21 cellular contexts compared by ENCODE assay signal in genomic region chr18:2821695-2822094, GRCh38. TPM values are rescaled to one million over a fixed set of nuclear protein-coding genes. Genes with fewer than 3 reads are reported as not detected.
DNase-seq lines count a peak whose midpoint lies in the region; ATAC-seq, FAIRE-seq and TF ChIP-seq lines count a peak whose summit lies in the region.
"Had no signal": no experiment of that assay in that cellular context is flagged by ENCODE, and none has a peak within 500 bp of the region (broad histone marks: within the 10 kb centered on the region; RNA-seq: fewer than 3 reads in every experiment).

No MANE protein-coding gene starts in this region.

- TF ChIP-seq POLR2A in HepG2 (IDR thresholded peaks at IDR 0.05; ENCODE audit: insufficient read depth in 1 of 2, low read depth in 2 of 2, low read length in 2 of 2) (no peak), right lobe of liver (IDR thresholded peaks at IDR 0.05) (no peak), K562 (conservative IDR thresholded peaks at IDR 0.05) (no peak)

- CTCF ChIA-PET in HepG2 (lab: Yijun Ruan, JAX; ENCODE audit: low intra/inter-chr PET ratio, low total read pairs): no interaction called here
- CTCF ChIA-PET in K562 (lab: Yijun Ruan, JAX; ENCODE audit: low intra/inter-chr PET ratio): no interaction called here

- no peak overlapping the region for H3K27ac ChIP-seq in HepG2 (ENCODE audit: extremely low read length, insufficient read depth, low read length)
- no peak overlapping the region for H3K27ac ChIP-seq in right lobe of liver
- no peak overlapping the region for H3K27ac ChIP-seq in K562 (ENCODE audit: extremely low read depth, low read depth, low read length)
- H3K27ac ChIP-seq: C4-2B, GM23248, HL-60 had no signal

- POLR2A ChIA-PET in HepG2 (lab: Yijun Ruan, JAX): no interaction called here
- POLR2A ChIA-PET in K562 (lab: Yijun Ruan, JAX): interaction anchor here (0.7 kb wide), 1 partner anchor 16 kb away, joined by 4 read pairs; no protein-coding TSS in a partner anchor

- H3K9me3 Mint-ChIP-seq in activated naive CD4-positive, alpha-beta T cell treated with anti-CD3 and anti-CD28 coated beads, Interleukin-2, amount 50 U/mL, for 72 hours: no peaks in the 10 kb centered on the region
- H3K9me3 Mint-ChIP-seq: CD4-positive, alpha-beta T cell had no signal

- H3K36me3 ChIP-seq in HepG2 (replicated peaks in 1 of 2; ENCODE audit: control insufficient read depth in 1 of 2, insufficient read depth in 2 of 2, low read length in 2 of 2) (no peaks in the 10 kb centered on the region), right lobe of liver (no peaks in the 10 kb centered on the region), K562 (ENCODE audit: control insufficient read depth, insufficient read depth, low read length) (no peaks in the 10 kb centered on the region), MG63 (no peaks in the 10 kb centered on the region)
- H3K36me3 ChIP-seq: HAP-1 had no signal

- TF ChIP-seq RAD21 in HepG2 (CRISPR knock-in tag; IDR thresholded peaks at IDR 0.05): no peak
- peak in 1 of 2 experiments; percentile 21; a peak in 1 of 4 replicates for TF ChIP-seq RAD21 in K562 (CRISPR knock-in tag; conservative IDR thresholded peaks at IDR 0.05 in 1 of 2, IDR thresholded peaks at IDR 0.05 in 1 of 2)

- TF ChIP-seq EP300 in HepG2 (IDR thresholded peaks at IDR 0.05; ENCODE audit: low read depth in 2 of 2, low read length in 2 of 2) (no peak), HepG2 (CRISPR knock-in tag; IDR thresholded peaks at IDR 0.05; ENCODE audit: borderline replicate concordance) (no peak), K562 (IDR thresholded peaks at IDR 0.05; ENCODE audit: low read length) (no peak)

- H3K27ac Mint-ChIP-seq in activated naive CD4-positive, alpha-beta T cell treated with anti-CD3 and anti-CD28 coated beads, Interleukin-2, amount 50 U/mL, for 72 hours: no peak overlapping the region
- H3K27ac Mint-ChIP-seq: CD4-positive, alpha-beta T cell had no signal

- FAIRE-seq in HepG2 (lab: Jason Lieb, UNC) (peak; percentile 23), K562 (lab: Jason Lieb, UNC) (no peak)
- FAIRE-seq: D721Med, GM12891, GM19239 had no signal

- DNase-seq in HepG2 (ENCODE audit: low spot score) (no peak), right lobe of liver (no peak), K562 (ENCODE audit: extremely low read depth in 1 of 4, low spot score in 3 of 4) (no peak), left colon (no peak), MG63 (no peak)
- no peak for DNase-seq in activated naive CD4-positive, alpha-beta T cell treated with anti-CD3 and anti-CD28 coated beads, Interleukin-2, amount 50 U/mL, for 72 hours (ENCODE audit: low spot score in 2 of 2)
- DNase-seq: Caco-2; CD4-positive, alpha-beta T cell; DMS79 treated with DMSO at 0.1 percent for 48 hours; EL; GM23248; IMR-90; Karpas-422; KBM-7 had no signal

- H3K9me3 ChIP-seq in HepG2 (ENCODE audit: low read length): peaks cover 4% of the 10 kb centered on the region; the same call in 1 of the 2 replicates
- H3K9me3 ChIP-seq in right lobe of liver: no peaks in the 10 kb centered on the region
- H3K9me3 ChIP-seq in K562 (replicated peaks; ENCODE audit: control insufficient read depth, insufficient read depth, low read depth, low read length): no peaks in the 10 kb centered on the region
- H3K9me3 ChIP-seq in MG63: no peaks in the 10 kb centered on the region
- H3K9me3 ChIP-seq: HAP-1 had no signal

- H3K4me3 ChIP-seq in HepG2 (replicated peaks in 1 of 3; ENCODE audit: insufficient read depth in 1 of 3, low read depth in 2 of 3, low read length in 3 of 3) (no peak overlapping the region), right lobe of liver (no peak overlapping the region), K562 (no peak overlapping the region), MG63 (no peak overlapping the region)
- H3K4me3 ChIP-seq: GM23248, HAP-1 had no signal

- no peaks in the 10 kb centered on the region for H3K9me1 ChIP-seq in K562 (ENCODE audit: control insufficient read depth, insufficient read depth, low read length)

- H3K27me3 ChIP-seq in HepG2 (ENCODE audit: control insufficient read depth in 1 of 2, insufficient read depth in 2 of 2, low read length in 2 of 2) (peaks cover 0 to 3% of the 10 kb centered on the region in 2 experiments; a peak in 2 of 5 replicates), right lobe of liver (no peaks in the 10 kb centered on the region), K562 (ENCODE audit: control insufficient read depth in 2 of 2, insufficient read depth in 2 of 2, low read length in 2 of 2) (no peaks in the 10 kb centered on the region), MG63 (no peaks in the 10 kb centered on the region)

- intact Hi-C loops in HepG2 (cut with micrococcal nuclease; ENCODE audit: unreplicated experiment): no loop called here
- intact Hi-C loops in right lobe of liver (cut with DNase I): no loop called here
- intact Hi-C loops in K562 (cut with micrococcal nuclease): no loop called here
- intact Hi-C loops in left colon (cut with DNase I, micrococcal nuclease): no loop called here

- TF ChIP-seq CTCF in HepG2 (CRISPR knock-in tag; IDR thresholded peaks at IDR 0.05) (peak; percentile 20; the same call in 1 of the 2 replicates), right lobe of liver (IDR thresholded peaks at IDR 0.05) (no peak), K562 (IDR thresholded peaks at IDR 0.05 in 2 of 3, conservative IDR thresholded peaks at IDR 0.05 in 1 of 3; ENCODE audit: insufficient read depth in 2 of 3, low read depth in 1 of 3, low read length in 3 of 3) (0 out of 6 replicates have a peak, but pooled peaks of 2 of the 3 experiments have one; percentile 5 to 19)

- in situ Hi-C loops in HepG2 (cut with HindIII; ENCODE audit: extremely low pct_ligation_motif_present, low pct_unique_long_range_greater_than_20kb) (no loop called here), K562 (cut with MboI) (no loop called here)

- no peak overlapping the region for H3K9ac ChIP-seq in HepG2 (ENCODE audit: insufficient read depth, low read depth, low read length)
- H3K9ac ChIP-seq in K562 (ENCODE audit: insufficient read depth in 1 of 2, low read depth in 2 of 2, low read length in 2 of 2): no peak overlapping the region; a peak in 1 of 4 replicates
- H3K9ac ChIP-seq: GM23248 had no signal

- 44% methylated on average over 2 of the region's 2 CpGs for WGBS in HepG2 (ENCODE audit: low lambda C conversion rate)
- WGBS in right lobe of liver (ENCODE audit: insufficient coverage, low coverage, low lambda C conversion rate, missing lambda C conversion rate): no CpG with 5 or more reads among the region's 2 CpGs
- WGBS in K562 (ENCODE audit: insufficient coverage, low coverage, missing lambda C conversion rate): 23% methylated on average over 2 of the region's 2 CpGs

- peaks cover 18% of the 10 kb centered on the region for H3K4me1 ChIP-seq in HepG2 (ENCODE audit: insufficient read depth, low read length)
- H3K4me1 ChIP-seq in right lobe of liver: no peaks in the 10 kb centered on the region
- H3K4me1 ChIP-seq in K562 (replicated peaks in 1 of 2; ENCODE audit: control insufficient read depth in 2 of 2, insufficient read depth in 2 of 2, low read length in 2 of 2): peaks cover 4 to 5% of the 10 kb centered on the region in 2 experiments; a peak in 1 of 5 replicates

- BruUV-seq in HepG2 (replicated peaks; lab: Mats Ljungman, UMichigan): no TSS peak
- no TSS peak for BruUV-seq in K562 (replicated peaks; lab: Mats Ljungman, UMichigan)

- ATAC-seq in HepG2 (peak; percentile 87), right lobe of liver (no peak), K562 (peak; percentile 73), left colon (peak; percentile 35), HG02840 (IDR thresholded peaks at IDR 0.05; ENCODE audit: low FRiP score, unreplicated experiment) (no peak)
- no peak for ATAC-seq in activated naive CD4-positive, alpha-beta T cell treated with anti-CD3 and anti-CD28 coated beads, Interleukin-2, amount 50 U/mL, for 72 hours

- H4K20me1 ChIP-seq in HepG2 (ENCODE audit: insufficient read depth, low read length) (no peaks in the 10 kb centered on the region), K562 (replicated peaks; ENCODE audit: control insufficient read depth, insufficient read depth, low read length) (no peaks in the 10 kb centered on the region)

- H3K4me2 ChIP-seq in HepG2 (ENCODE audit: low read depth, low read length) (peak overlapping the region; percentile 48), K562 (ENCODE audit: insufficient read depth, low read length) (no peak overlapping the region; the same call in 1 of the 2 replicates)

- H3K79me2 ChIP-seq in HepG2 (ENCODE audit: insufficient read depth, low read length) (no peaks in the 10 kb centered on the region), K562 (ENCODE audit: control insufficient read depth, insufficient read depth, low read length) (no peaks in the 10 kb centered on the region)

- no peaks in the 10 kb centered on the region for H3K36me3 Mint-ChIP-seq in activated naive CD4-positive, alpha-beta T cell treated with anti-CD3 and anti-CD28 coated beads, Interleukin-2, amount 50 U/mL, for 72 hours

- H2AFZ ChIP-seq in HepG2 (ENCODE audit: low read length) (peak overlapping the region; percentile 20), K562 (ENCODE audit: low read depth, low read length) (peak overlapping the region; percentile 72)
- H2AFZ ChIP-seq: GM23248 had no signal

RNA-seq across cellular contexts. Expression of gene EMILIN2, which starts 25.1 kb away (rescaled TPM):
- 6.9 and 8.2 TPM in 2 replicates for total RNA-seq in HepG2 (2016; rRNA removed; fragmentation: Illumina TruSeq; extraction: Trizol)
- total RNA-seq in HepG2 (2016; cell fraction: cytosol; rRNA removed; fragmentation: Illumina TruSeq; extraction: Trizol; ENCODE audit: low read depth): 2.9 and 3.0 TPM in 2 replicates
- total RNA-seq in HepG2 (2016; cell fraction: insoluble cytoplasmic fraction; rRNA removed; fragmentation: Illumina TruSeq; extraction: Trizol): 6.1 and 8.5 TPM in 2 replicates
- total RNA-seq in HepG2 (2016; cell fraction: membrane; rRNA removed; fragmentation: Illumina TruSeq; extraction: Trizol): 7.4 and 9.6 TPM in 2 replicates
- 9.9 and 10.2 TPM in 2 replicates for total RNA-seq in HepG2 (2016; cell fraction: nucleus; rRNA removed; fragmentation: Illumina TruSeq; extraction: Trizol)
- polyA plus RNA-seq in HepG2 (2011; rRNA removed): 7.6 and 9.7 TPM in 2 replicates
- 6.3 and 8.4 TPM in 2 replicates for polyA plus RNA-seq in HepG2 (2011; cell fraction: cytosol; rRNA removed)
- polyA plus RNA-seq in HepG2 (2011; cell fraction: nucleus; rRNA removed): 22.2 and 25.5 TPM in 2 replicates
- polyA plus RNA-seq in HepG2 (2012): 5.1 and 5.3 TPM in 2 replicates
- 3.0 and 3.1 TPM in 2 replicates for polyA plus RNA-seq in HepG2 (2016; cell fraction: cytosol; fragmentation: Illumina TruSeq; extraction: Trizol; ENCODE audit: low read depth)
- 7.1 and 7.9 TPM in 2 replicates for polyA plus RNA-seq in HepG2 (2016; cell fraction: insoluble cytoplasmic fraction; fragmentation: Illumina TruSeq; extraction: Trizol; ENCODE audit: low read depth)
- polyA plus RNA-seq in HepG2 (2016; cell fraction: membrane; fragmentation: Illumina TruSeq; extraction: Trizol; ENCODE audit: low read depth): 6.1 and 7.9 TPM in 2 replicates
- polyA plus RNA-seq in HepG2 (2016; cell fraction: nucleus; fragmentation: Illumina TruSeq; extraction: Trizol; ENCODE audit: insufficient read depth, low read depth): 22.3 and 22.8 TPM in 2 replicates
- 3.9 TPM in 1 of 2 replicates, not detected in the other for polyA minus RNA-seq in HepG2 (2011; rRNA and poly(A)+ RNA removed; ENCODE audit: low replicate concordance)
- polyA minus RNA-seq in HepG2 (2011; cell fraction: cytosol; rRNA and poly(A)+ RNA removed): 3.7 and 4.2 TPM in 2 replicates
- polyA minus RNA-seq in HepG2 (2011; cell fraction: nucleus; rRNA and poly(A)+ RNA removed): 10.1 and 12.4 TPM in 2 replicates
- total RNA-seq in right lobe of liver: 1 to 10 TPM in 5 of 6 experiments, under 1 TPM in 1; 0.99 to 4.4 (median 2.3) TPM
- total RNA-seq in K562 (2011; cell fraction: chromatin; rRNA removed; ENCODE audit: low replicate concordance): 0.76 and 1.1 TPM in 2 replicates
- total RNA-seq in K562 (2011; cell fraction: nucleolus; rRNA removed): 0.79 and 0.83 TPM in 2 replicates
- total RNA-seq in K562 (2011; cell fraction: nucleoplasm; rRNA removed): 0.69 and 0.88 TPM in 2 replicates
- 0.32 and 0.37 TPM in 2 replicates for total RNA-seq in K562 (2014; rRNA removed)
- 0.11 and 0.16 TPM in 2 replicates for total RNA-seq in K562 (2014; rRNA removed; fragmentation: Illumina TruSeq; extraction: Trizol)
- 0.07 and 0.11 TPM in 2 replicates for total RNA-seq in K562 (2015; rRNA removed; fragmentation: Illumina TruSeq; extraction: Trizol)
- total RNA-seq in K562 (2021): 0.34 and 0.40 TPM in 2 replicates
- 0.25 and 0.35 TPM in 2 replicates for polyA plus RNA-seq in K562 (2011; rRNA removed)
- polyA plus RNA-seq in K562 (2011; cell fraction: cytosol; rRNA removed): 0.44 and 0.69 TPM in 2 replicates
- 0.43 and 0.48 TPM in 2 replicates for polyA plus RNA-seq in K562 (2011; cell fraction: nucleus; rRNA removed)
- polyA plus RNA-seq in K562 (2012): 0.21 and 0.26 TPM in 2 replicates
- polyA plus RNA-seq in K562 (2014; fragmentation: Illumina TruSeq; extraction: Trizol): 0.19 and 0.24 TPM in 2 replicates
- polyA plus RNA-seq in K562 (2014; fragmentation: Nextera tagmentation; extraction: Ambion mirVana): under 1 TPM; 0.01 to 0.03 TPM
- 0.20 and 0.40 TPM in 2 replicates for polyA plus RNA-seq in K562 (2014; rRNA removed)
- polyA minus RNA-seq in K562 (2011; rRNA and poly(A)+ RNA removed): 0.63 and 1.0 TPM in 2 replicates
- polyA minus RNA-seq in K562 (2011; cell fraction: cytosol; rRNA and poly(A)+ RNA removed): 0.38 and 0.91 TPM in 2 replicates
- 0.13 and 0.78 TPM in 2 replicates for polyA minus RNA-seq in K562 (2011; cell fraction: nucleus; rRNA and poly(A)+ RNA removed)
- 10 to 100 TPM; 16.3 to 18.1 TPM for total RNA-seq in left colon
- 12.1 and 24.7 TPM in 2 replicates for total RNA-seq in MG63 (2014; rRNA removed; shearing (Covaris generic); ENCODE audit: low replicate concordance)
- total RNA-seq in activated naive CD4-positive, alpha-beta T cell treated with anti-CD3 and anti-CD28 coated beads, Interleukin-2, amount 50 U/mL, for 72 hours: 10 to 100 TPM; 13.0 to 24.4 TPM

Comparison
In these comparisons a context has a peak if more than half of its experiments do, and no peak if none do; other contexts are left out.
1. ATAC-seq: peak in HepG2 (single experiment), K562 (single experiment) and left colon (single experiment); none in right lobe of liver (0 of 4), HG02840 (single experiment) and activated naive CD4-positive, alpha-beta T cell treated with anti-CD3 and anti-CD28 coated beads, Interleukin-2, amount 50 U/mL, for 72 hours (0 of 2).
2. CTCF ChIP-seq: peak in HepG2 (single experiment) and K562 (2 of 3); none in right lobe of liver (0 of 4).
3. Of the 241 proteins assayed by ChIP-seq in both HepG2 and K562: peak only in HepG2: STAG1; only in K562: none; in both: CTCF; in neither: 238; mixed calls (peak in some experiments, not most) for 1.